1 cellular context compared by ENCODE assay signal in the genomic region with DNA sequence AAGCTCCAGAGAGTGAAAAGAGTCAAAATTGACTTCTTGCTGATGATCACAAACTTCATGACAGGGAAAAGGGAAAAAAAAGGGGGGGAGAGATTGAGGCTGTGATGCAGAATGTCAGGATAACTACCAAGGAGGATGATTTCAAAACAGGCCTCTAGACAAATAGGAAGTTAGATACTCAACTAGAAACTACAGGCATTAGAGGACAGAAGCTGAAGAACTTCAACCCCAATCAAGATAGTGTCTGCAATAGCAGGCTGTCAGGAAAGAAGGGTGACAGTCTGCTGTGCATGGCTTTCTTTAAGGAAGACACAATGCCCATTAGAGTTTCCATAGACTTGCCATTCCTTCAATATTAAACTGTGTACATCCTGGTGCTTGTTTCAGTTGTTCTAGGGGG.
TF ChIP-seq lines count a peak whose summit lies in the region.

No MANE protein-coding gene starts in this region.

TF ChIP-seq in HepG2, 621 proteins besides CTCF, POLR2A, EP300 and RAD21:
- TF ChIP-seq, protein P1, sequence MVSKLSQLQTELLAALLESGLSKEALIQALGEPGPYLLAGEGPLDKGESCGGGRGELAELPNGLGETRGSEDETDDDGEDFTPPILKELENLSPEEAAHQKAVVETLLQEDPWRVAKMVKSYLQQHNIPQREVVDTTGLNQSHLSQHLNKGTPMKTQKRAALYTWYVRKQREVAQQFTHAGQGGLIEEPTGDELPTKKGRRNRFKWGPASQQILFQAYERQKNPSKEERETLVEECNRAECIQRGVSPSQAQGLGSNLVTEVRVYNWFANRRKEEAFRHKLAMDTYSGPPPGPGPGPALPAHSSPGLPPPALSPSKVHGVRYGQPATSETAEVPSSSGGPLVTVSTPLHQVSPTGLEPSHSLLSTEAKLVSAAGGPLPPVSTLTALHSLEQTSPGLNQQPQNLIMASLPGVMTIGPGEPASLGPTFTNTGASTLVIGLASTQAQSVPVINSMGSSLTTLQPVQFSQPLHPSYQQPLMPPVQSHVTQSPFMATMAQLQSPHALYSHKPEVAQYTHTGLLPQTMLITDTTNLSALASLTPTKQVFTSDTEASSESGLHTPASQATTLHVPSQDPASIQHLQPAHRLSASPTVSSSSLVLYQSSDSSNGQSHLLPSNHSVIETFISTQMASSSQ (IDR thresholded peaks at IDR 0.05; ENCODE audit: low read depth): no peak
- TF ChIP-seq, protein P1 (CRISPR knock-in tag; IDR thresholded peaks at IDR 0.05; ENCODE audit: borderline replicate concordance): 0 out of 2 replicates have a peak, but pooled peaks have one; percentile 10
- TF ChIP-seq, protein P2, sequence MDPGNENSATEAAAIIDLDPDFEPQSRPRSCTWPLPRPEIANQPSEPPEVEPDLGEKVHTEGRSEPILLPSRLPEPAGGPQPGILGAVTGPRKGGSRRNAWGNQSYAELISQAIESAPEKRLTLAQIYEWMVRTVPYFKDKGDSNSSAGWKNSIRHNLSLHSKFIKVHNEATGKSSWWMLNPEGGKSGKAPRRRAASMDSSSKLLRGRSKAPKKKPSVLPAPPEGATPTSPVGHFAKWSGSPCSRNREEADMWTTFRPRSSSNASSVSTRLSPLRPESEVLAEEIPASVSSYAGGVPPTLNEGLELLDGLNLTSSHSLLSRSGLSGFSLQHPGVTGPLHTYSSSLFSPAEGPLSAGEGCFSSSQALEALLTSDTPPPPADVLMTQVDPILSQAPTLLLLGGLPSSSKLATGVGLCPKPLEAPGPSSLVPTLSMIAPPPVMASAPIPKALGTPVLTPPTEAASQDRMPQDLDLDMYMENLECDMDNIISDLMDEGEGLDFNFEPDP (CRISPR knock-in tag; conservative IDR thresholded peaks at IDR 0.05): no peak
- TF ChIP-seq ASH2L (IDR thresholded peaks at IDR 0.05; ENCODE audit: insufficient read length, low read depth, low read length): peak; percentile 11
- no peak for TF ChIP-seq HNF4A (CRISPR knock-in tag; IDR thresholded peaks at IDR 0.05)
